In the genomic region with DNA sequence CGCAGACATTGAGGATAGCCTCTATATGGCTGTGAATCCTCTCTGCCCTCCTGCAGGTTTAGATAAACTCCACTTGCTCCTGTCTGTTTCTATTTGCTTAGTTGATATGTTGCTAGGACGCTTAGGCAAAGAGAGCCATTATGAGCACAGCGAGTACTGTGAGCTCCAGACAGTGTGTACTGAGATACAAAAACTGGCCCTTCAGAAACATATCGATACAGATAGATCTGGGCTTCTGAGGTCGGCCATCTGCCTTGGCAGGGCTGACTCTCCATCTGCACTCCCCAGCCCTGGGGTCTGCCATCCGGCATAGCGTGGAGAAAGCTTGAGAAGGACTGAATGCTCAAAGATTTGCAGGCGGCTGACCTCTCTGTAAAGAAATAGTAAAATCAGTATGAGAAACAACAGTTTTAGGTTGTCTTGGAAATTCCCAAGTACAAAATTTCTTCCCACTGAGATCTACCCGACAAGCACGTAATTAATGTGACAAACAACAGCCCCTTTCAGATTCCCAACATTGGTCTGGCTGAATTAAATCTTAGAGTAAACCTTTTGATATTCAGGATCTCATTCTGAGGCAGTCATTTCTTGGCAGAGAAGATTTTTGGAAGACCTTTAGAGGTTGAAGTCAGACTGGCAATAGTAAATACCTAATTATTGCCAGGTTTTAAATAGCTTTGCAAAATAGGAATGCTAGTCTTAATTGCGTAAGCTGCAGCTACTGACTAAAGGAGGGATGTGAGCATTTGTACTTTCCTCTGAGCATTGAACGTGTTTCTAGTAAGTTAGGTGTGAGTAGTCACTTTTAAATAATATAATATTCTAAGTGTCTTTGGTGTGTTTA, we compare ENCODE assay signal across 12 cellular contexts.
DNase-seq lines count a peak whose midpoint lies in the region; ATAC-seq and TF ChIP-seq lines count a peak whose summit lies in the region.
"Had no signal": no experiment of that assay in that cellular context is flagged by ENCODE, and none has a peak within 500 bp of the region (broad histone marks: within the 10 kb centered on the region; RNA-seq: fewer than 3 reads in every experiment).

No MANE protein-coding gene starts in this region.

- H3K9me3 ChIP-seq in hepatocyte (ENCODE audit: low read depth), result no peaks in the 10 kb centered on the region
- H3K9me3 ChIP-seq: BLaER1 had no signal

- H3K4me1 ChIP-seq in hepatocyte (ENCODE audit: insufficient read depth), result peaks cover 6% of the 10 kb centered on the region
- H3K4me1 ChIP-seq in rectal smooth muscle tissue (ENCODE audit: control insufficient read depth, insufficient read depth, low read length), result peaks cover 7% of the 10 kb centered on the region
- H3K4me1 ChIP-seq: BLaER1 had no signal

- H3K4me2 ChIP-seq in hepatocyte, result peak overlapping the region; percentile 63
- H3K4me2 ChIP-seq: BLaER1 had no signal

- no peaks in the 10 kb centered on the region for H3K79me2 ChIP-seq in hepatocyte

- H3K27ac ChIP-seq in hepatocyte (no peak overlapping the region), rectal smooth muscle tissue (ENCODE audit: low read depth, low read length) (peak overlapping the region; percentile 82)
- H3K27ac ChIP-seq: BLaER1, SK-N-MC had no signal

- no peaks in the 10 kb centered on the region for H4K20me1 ChIP-seq in hepatocyte (ENCODE audit: insufficient read depth, poor library complexity, severe bottlenecking)
- H4K20me1 ChIP-seq: BLaER1 had no signal

- no peak for ATAC-seq in GM21717 (IDR thresholded peaks at IDR 0.05; ENCODE audit: unreplicated experiment)

- H3K27me3 ChIP-seq in hepatocyte, result no peaks in the 10 kb centered on the region
- H3K27me3 ChIP-seq in rectal smooth muscle tissue (ENCODE audit: control insufficient read depth, insufficient read depth, low read length), result no peaks in the 10 kb centered on the region
- H3K27me3 ChIP-seq: BLaER1, dorsolateral prefrontal cortex had no signal

- WGBS in hepatocyte (ENCODE audit: low lambda C conversion rate, missing lambda C conversion rate), result 64% methylated on average over 12 of the region's 12 CpGs

- H3K36me3 ChIP-seq in hepatocyte (replicated peaks; ENCODE audit: insufficient read depth, low read depth) (no peaks in the 10 kb centered on the region), rectal smooth muscle tissue (ENCODE audit: control insufficient read depth, insufficient read depth, low read length) (no peaks in the 10 kb centered on the region)
- H3K36me3 ChIP-seq: BLaER1 had no signal

- no peak for TF ChIP-seq CTCF in hepatocyte (IDR thresholded peaks at IDR 0.05; ENCODE audit: poor library complexity)

- peak; percentile 23 for DNase-seq in HuH-7.5 (ENCODE audit: low spot score)
- DNase-seq in SK-N-DZ (ENCODE audit: low spot score), result peak; percentile 49
- peak; percentile 20 for DNase-seq in hepatocyte (ENCODE audit: low spot score)
- no peak for DNase-seq in NK-92 treated with Interleukin-12 subunit alpha and Interleukin-12 subunit beta, amount 100 ng/mL, for 24 hours (lab: John Stamatoyannopoulos, UW)
- no peak for DNase-seq in mucosa of gallbladder (ENCODE audit: low spot score)
- no peak for DNase-seq in NCI-H524 (lab: John Stamatoyannopoulos, UW)
- DNase-seq: activated effector memory CD4-positive, alpha-beta T cell treated with Interleukin-2 at 50 U/mL for 16 hours had no signal

- no peak overlapping the region for H3K9ac ChIP-seq in rectal smooth muscle tissue (ENCODE audit: low read length)
- H3K9ac ChIP-seq: BLaER1 had no signal

- no peak overlapping the region for H2AFZ ChIP-seq in hepatocyte

- no peaks in the 10 kb centered on the region for H3K9me2 ChIP-seq in hepatocyte (replicated peaks; ENCODE audit: insufficient read depth)

- H3K4me3 ChIP-seq in hepatocyte (no peak overlapping the region), rectal smooth muscle tissue (ENCODE audit: low read length) (peak overlapping the region; percentile 26)
- H3K4me3 ChIP-seq: BLaER1, SK-N-MC had no signal

Comparison
In these comparisons a context has a peak if more than half of its experiments do, and no peak if none do; other contexts are left out.
1. DNase-seq: peak in HuH-7.5 (single experiment), SK-N-DZ (single experiment) and hepatocyte (single experiment); none in NK-92 treated with Interleukin-12 subunit alpha and Interleukin-12 subunit beta, amount 100 ng/mL, for 24 hours (single experiment), mucosa of gallbladder (single experiment) and NCI-H524 (0 of 2).